ENCODE assay signal across 27 cellular contexts in the genomic region with DNA sequence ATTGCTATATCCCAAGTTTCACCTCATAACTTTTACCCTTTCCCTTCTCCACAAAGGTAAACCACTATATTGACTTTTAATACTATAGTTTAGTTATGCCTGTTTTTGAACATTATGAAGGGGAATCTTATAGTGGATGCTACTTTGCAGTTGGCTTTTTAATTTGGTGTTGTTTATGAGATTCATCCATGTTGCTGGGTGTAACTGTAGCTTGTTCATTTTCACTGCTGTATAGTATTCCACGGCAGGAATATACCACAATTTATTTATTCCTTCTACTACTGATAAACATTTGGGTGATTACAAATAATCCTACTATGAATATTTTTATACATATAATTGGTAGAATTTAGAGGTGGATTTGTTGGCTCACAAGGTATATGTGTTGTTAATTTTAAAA.
"Had no signal": no experiment of that assay in that cellular context is flagged by ENCODE, and none has a peak within 500 bp of the region (broad histone marks: within the 10 kb centered on the region; RNA-seq: fewer than 3 reads in every experiment).

No MANE protein-coding gene starts in this region.

- ATAC-seq: stimulated activated effector memory CD8-positive, alpha-beta T cell treated with anti-CD3 and anti-CD28 coated beads, Interleukin-12 subunit alpha, Interleukin-12 subunit beta, amount 100 ng/mL, for 72 hours; stimulated activated memory B cell treated with anti-CD40 and anti-IgM and Interleukin-4, amounts not matched to agents 10 μg/mL and 1 μg/mL and 100 μg/mL, for 72 hours; stimulated activated naive B cell treated with anti-CD40 and anti-IgM and Interleukin-4, amounts not matched to agents 10 μg/mL and 1 μg/mL and 100 μg/mL, for 72 hours; stimulated activated naive CD8-positive, alpha-beta T cell treated with anti-CD3 and anti-CD28 coated beads, Interleukin-15, amount 100 ng/mL, for 72 hours; stimulated activated naive CD8-positive, alpha-beta T cell treated with anti-CD3 and anti-CD28 coated beads, Interleukin-15, Interleukin-2, amounts not matched to agents 100 U/mL and 50 U/mL, for 24 hours; upper lobe of right lung had no signal

- H3K9me3 ChIP-seq: suprapubic skin, testis, thoracic aorta, thyroid gland, tibial nerve, transverse colon, upper lobe of right lung, vagina had no signal

- FAIRE-seq: urothelium cell line had no signal

- H3K27me3 ChIP-seq: suprapubic skin, testis, thyroid gland, tibial artery, tibial nerve, transverse colon, upper lobe of left lung, upper lobe of right lung, uterus, vagina had no signal

- H3K27ac ChIP-seq: stomach, suprapubic skin, testis, thoracic aorta, thyroid gland, tibial artery, tibial nerve, transverse colon, upper lobe of left lung, upper lobe of right lung, uterus, vagina had no signal

- H3K4me3 ChIP-seq: stomach, suprapubic skin, testis, thoracic aorta, thyroid gland, tibial artery, tibial nerve, transverse colon, upper lobe of left lung, upper lobe of right lung, uterus, vagina had no signal

- DNase-seq: stimulated activated CD4-positive, alpha-beta T cell treated with anti-CD3 and anti-CD28 coated beads, Interleukin-2, amount 100 ng/mL, for 48 hours; stimulated activated CD4-positive, alpha-beta T cell treated with anti-CD3 and anti-CD28 coated beads, Interleukin-4, amount 100 ng/mL, for 1 hour; stimulated activated CD4-positive, alpha-beta T cell treated with anti-CD3 and anti-CD28 coated beads, Interleukin-4, amount 100 ng/mL, for 24 hours; stimulated activated CD4-positive, alpha-beta T cell treated with anti-CD3 and anti-CD28 coated beads, Interleukin-4, amount 100 ng/mL, for 4 hours; stimulated activated CD8-positive, alpha-beta memory T cell treated with anti-CD3 and anti-CD28 coated beads, Interleukin-4, amount 100 ng/mL, for 48 hours; stimulated activated naive B cell treated with anti-CD40 and anti-IgM and Interleukin-4, amounts not matched to agents 10 μg/mL and 1 μg/mL and 100 μg/mL, for 72 hours; stimulated activated naive CD4-positive, alpha-beta T cell; stimulated activated naive CD4-positive, alpha-beta T cell treated with Interleukin-2 at 50 U/mL for 16 hours; stimulated activated naive CD8-positive, alpha-beta T cell treated with anti-CD3 and anti-CD28 coated beads, Interleukin-15, amount 100 ng/mL, for 72 hours; stimulated activated naive CD8-positive, alpha-beta T cell treated with anti-CD3 and anti-CD28 coated beads, Interleukin-15, Interleukin-2, amounts not matched to agents 100 U/mL and 50 U/mL, for 24 hours; stomach; substantia nigra; testis; thyroid gland; tibial artery; transverse colon; trophoblast cell; upper lobe of left lung; upper lobe of right lung; uterus had no signal

- H3K4me1 ChIP-seq: stomach, suprapubic skin, testis, thyroid gland, tibial artery, tibial nerve, transverse colon, upper lobe of left lung, upper lobe of right lung, uterus, vagina had no signal

- H3K36me3 ChIP-seq: stomach, suprapubic skin, thoracic aorta, thyroid gland, tibial artery, tibial nerve, transverse colon, upper lobe of left lung, upper lobe of right lung, uterus, vagina had no signal
